Comparison of ENCODE assay signal across 15 cellular contexts in genomic region chr2:157887946-157888345, GRCh38. TPM values are rescaled to one million over a fixed set of nuclear protein-coding genes. Genes with fewer than 3 reads are reported as not detected.
DNase-seq lines count a peak whose midpoint lies in the region; ATAC-seq, FAIRE-seq and TF ChIP-seq lines count a peak whose summit lies in the region.
"Had no signal": no experiment of that assay in that cellular context is flagged by ENCODE, and none has a peak within 500 bp of the region (broad histone marks: within the 10 kb centered on the region; RNA-seq: fewer than 3 reads in every experiment).

No MANE protein-coding gene starts in this region.

- no peaks in the 10 kb centered on the region for H3K9me1 ChIP-seq in K562 (ENCODE audit: control insufficient read depth, insufficient read depth, low read length)

- H3K79me2 ChIP-seq in ACC112 (ENCODE audit: control insufficient read depth, insufficient read depth, low read length, unreplicated experiment) = no peaks in the 10 kb centered on the region
- no peaks in the 10 kb centered on the region for H3K79me2 ChIP-seq in K562 (ENCODE audit: control insufficient read depth, insufficient read depth, low read length)

- no peak for DNase-seq in K562 (ENCODE audit: extremely low read depth in 1 of 4, low spot score in 3 of 4)
- peak; percentile 5 for DNase-seq in fibroblast of gingiva (ENCODE audit: low read depth)
- peak; percentile 55 for DNase-seq in skeletal muscle cell (ENCODE audit: low read depth)
- no peak for DNase-seq in mesenteric fat pad (ENCODE audit: low spot score)
- no peak for DNase-seq in NCI-H526 treated with DMSO at 0.1 percent for 48 hours (lab: John Stamatoyannopoulos, UW)
- DNase-seq in stimulated activated naive CD8-positive, alpha-beta T cell treated with anti-CD3 and anti-CD28 coated beads, Interleukin-15, Interleukin-2, amounts not matched to agents 100 U/mL and 50 U/mL, for 24 hours = no peak
- DNase-seq: AML-193; CD4-positive, CD25-positive, alpha-beta regulatory T cell; DMS53; GOT3; H9; IMR-90 had no signal

- H3K27ac ChIP-seq in ACC112 (ENCODE audit: low read depth, low read length) = no peak overlapping the region
- no peak overlapping the region for H3K27ac ChIP-seq in K562 (ENCODE audit: extremely low read depth, low read depth, low read length)
- H3K27ac ChIP-seq: 22Rv1, BLaER1 had no signal

- CTCF ChIA-PET in K562 (lab: Yijun Ruan, JAX; ENCODE audit: low intra/inter-chr PET ratio) = no interaction called here

- POLR2A ChIA-PET in K562 (lab: Yijun Ruan, JAX) = interaction anchor here (0.9 kb wide), 1 partner anchor 8 kb away, joined by 3 read pairs; no protein-coding TSS in a partner anchor

- BruUV-seq in K562 (replicated peaks; lab: Mats Ljungman, UMichigan) = no TSS peak

- TF ChIP-seq RAD21 in K562 (CRISPR knock-in tag; conservative IDR thresholded peaks at IDR 0.05 in 1 of 2, IDR thresholded peaks at IDR 0.05 in 1 of 2) = no peak

- H3K36me3 ChIP-seq in ACC112 (ENCODE audit: insufficient read depth, low read length) (no peaks in the 10 kb centered on the region), K562 (ENCODE audit: control insufficient read depth, insufficient read depth, low read length) (no peaks in the 10 kb centered on the region)
- H3K36me3 ChIP-seq: BLaER1 had no signal

- in situ Hi-C loops in K562 (cut with MboI) = no loop called here

- H3K4me1 ChIP-seq in ACC112 (ENCODE audit: control insufficient read depth, insufficient read depth, low read length, unreplicated experiment) (peaks cover 6% of the 10 kb centered on the region), K562 (replicated peaks in 1 of 2; ENCODE audit: control insufficient read depth in 2 of 2, insufficient read depth in 2 of 2, low read length in 2 of 2) (peaks cover 0 to 3% of the 10 kb centered on the region in 2 experiments; a peak in 2 of 5 replicates)
- H3K4me1 ChIP-seq: BLaER1 had no signal

- no peaks in the 10 kb centered on the region for H3K27me3 ChIP-seq in ACC112 (ENCODE audit: insufficient read depth, low read length)
- no peaks in the 10 kb centered on the region for H3K27me3 ChIP-seq in K562 (ENCODE audit: control insufficient read depth in 2 of 2, insufficient read depth in 2 of 2, low read length in 2 of 2)
- H3K27me3 ChIP-seq: BLaER1 had no signal

- no peak for TF ChIP-seq EP300 in K562 (IDR thresholded peaks at IDR 0.05; ENCODE audit: low read length)

- ATAC-seq in K562 = no peak
- no peak for ATAC-seq in stimulated activated naive CD8-positive, alpha-beta T cell treated with anti-CD3 and anti-CD28 coated beads, Interleukin-15, Interleukin-2, amounts not matched to agents 100 U/mL and 50 U/mL, for 24 hours

- H3K4me2 ChIP-seq in K562 (ENCODE audit: insufficient read depth, low read length) = no peak overlapping the region
- H3K4me2 ChIP-seq: BLaER1 had no signal

- TF ChIP-seq CTCF in K562 (IDR thresholded peaks at IDR 0.05 in 2 of 3, conservative IDR thresholded peaks at IDR 0.05 in 1 of 3; ENCODE audit: insufficient read depth in 2 of 3, low read depth in 1 of 3, low read length in 3 of 3) = no peak

- H4K20me1 ChIP-seq in K562 (replicated peaks; ENCODE audit: control insufficient read depth, insufficient read depth, low read length) = no peaks in the 10 kb centered on the region
- H4K20me1 ChIP-seq: BLaER1 had no signal

- peak overlapping the region; percentile 45 for H2AFZ ChIP-seq in ACC112 (ENCODE audit: low read length, unreplicated experiment)
- peak overlapping the region; percentile 18; the same call in 1 of the 2 replicates for H2AFZ ChIP-seq in K562 (ENCODE audit: low read depth, low read length)

- FAIRE-seq in K562 (lab: Jason Lieb, UNC) = no peak

- 27% methylated on average over 3 of the region's 3 CpGs for WGBS in K562 (ENCODE audit: insufficient coverage, low coverage, missing lambda C conversion rate)

- no peaks in the 10 kb centered on the region for H3K9me3 ChIP-seq in K562 (replicated peaks; ENCODE audit: control insufficient read depth, insufficient read depth, low read depth, low read length)
- H3K9me3 ChIP-seq: BLaER1 had no signal

- TF ChIP-seq POLR2A in K562 (conservative IDR thresholded peaks at IDR 0.05) = no peak

- H3K9ac ChIP-seq in K562 (ENCODE audit: insufficient read depth in 1 of 2, low read depth in 2 of 2, low read length in 2 of 2) = no peak overlapping the region
- H3K9ac ChIP-seq: BLaER1 had no signal

- intact Hi-C loops in K562 (cut with micrococcal nuclease) = no loop called here

- no peak overlapping the region for H3K4me3 ChIP-seq in ACC112 (ENCODE audit: low read depth, low read length)
- no peak overlapping the region for H3K4me3 ChIP-seq in K562
- no peak overlapping the region for H3K4me3 ChIP-seq in skeletal muscle cell (ENCODE audit: low read depth, low read length)
- H3K4me3 ChIP-seq: BLaER1 had no signal

TF ChIP-seq in K562, 482 proteins besides CTCF, POLR2A, EP300 and RAD21 (continues in another document):
- TF ChIP-seq KLF6 (CRISPR knock-in tag; IDR thresholded peaks at IDR 0.05; ENCODE audit: borderline replicate concordance) (no peak), PATZ1 (CRISPR knock-in tag; IDR thresholded peaks at IDR 0.05; ENCODE audit: borderline replicate concordance) (no peak), MAX (CRISPR knock-in tag; IDR thresholded peaks at IDR 0.05) (no peak), MCM3 (IDR thresholded peaks at IDR 0.05) (no peak), TAF1 (IDR thresholded peaks at IDR 0.05; ENCODE audit: control insufficient read depth, extremely low read depth, insufficient read depth, low read length, severe bottlenecking) (no peak), DEAF1 (CRISPR knock-in tag; IDR thresholded peaks at IDR 0.05) (no peak), MECOM (CRISPR knock-in tag; IDR thresholded peaks at IDR 0.05) (no peak), HNRNPLL (IDR thresholded peaks at IDR 0.05; ENCODE audit: low read depth, low read length, poor library complexity, severe bottlenecking) (no peak)

RNA-seq across cellular contexts. Expression of gene ACVR1, which starts 11.8 kb away (rescaled TPM):
- 38.7 and 52.9 TPM in 2 replicates for total RNA-seq in K562 (2011; cell fraction: chromatin; rRNA removed; ENCODE audit: low replicate concordance)
- 26.2 and 27.5 TPM in 2 replicates for total RNA-seq in K562 (2011; cell fraction: nucleolus; rRNA removed)
- total RNA-seq in K562 (2011; cell fraction: nucleoplasm; rRNA removed) = 35.6 and 47.0 TPM in 2 replicates
- total RNA-seq in K562 (2014; rRNA removed) (4.3 and 4.4 TPM in 2 replicates), K562 (2014; rRNA removed; fragmentation: Illumina TruSeq; extraction: Trizol) (6.8 and 6.9 TPM in 2 replicates), K562 (2015; rRNA removed; fragmentation: Illumina TruSeq; extraction: Trizol) (3.8 and 4.5 TPM in 2 replicates), K562 (2021) (12.0 and 14.3 TPM in 2 replicates), mesenteric fat pad (37.7 TPM)
- polyA plus RNA-seq in K562 (2011; rRNA removed) (11.4 and 14.2 TPM in 2 replicates), K562 (2014; fragmentation: Illumina TruSeq; extraction: Trizol) (12.9 and 13.0 TPM in 2 replicates), K562 (2014; fragmentation: Nextera tagmentation; extraction: Ambion mirVana) (1 to 10 TPM; 4.7 to 7.9 TPM), K562 (2014; rRNA removed) (5.9 and 6.8 TPM in 2 replicates)
- 6.6 and 10.6 TPM in 2 replicates for polyA plus RNA-seq in K562 (2011; cell fraction: cytosol; rRNA removed)
- 12.8 and 15.9 TPM in 2 replicates for polyA plus RNA-seq in K562 (2011; cell fraction: nucleus; rRNA removed)
- 8.5 and 14.6 TPM in 2 replicates for polyA plus RNA-seq in K562 (2012)
- 21.8 and 29.3 TPM in 2 replicates for polyA minus RNA-seq in K562 (2011; rRNA and poly(A)+ RNA removed)
- 10.3 and 12.3 TPM in 2 replicates for polyA minus RNA-seq in K562 (2011; cell fraction: cytosol; rRNA and poly(A)+ RNA removed)
- polyA minus RNA-seq in K562 (2011; cell fraction: nucleus; rRNA and poly(A)+ RNA removed) = 14.8 and 26.1 TPM in 2 replicates

Comparison
In these comparisons a context has a peak if more than half of its experiments do, and no peak if none do; other contexts are left out.
1. DNase-seq: peak in fibroblast of gingiva (single experiment) and skeletal muscle cell (single experiment); none in K562 (0 of 4), mesenteric fat pad (single experiment), NCI-H526 treated with DMSO at 0.1 percent for 48 hours (single experiment) and stimulated activated naive CD8-positive, alpha-beta T cell treated with anti-CD3 and anti-CD28 coated beads, Interleukin-15, Interleukin-2, amounts not matched to agents 100 U/mL and 50 U/mL, for 24 hours (single experiment).